In genomic region chr6:125779924-125780539, GRCh38 we compare ENCODE assay signal across 8 cellular contexts. TPM values are rescaled to one million over a fixed set of nuclear protein-coding genes. Genes with fewer than 3 reads are reported as not detected.
A peak's percentile ranks its signal among the peaks of the same experiment; 100 is the strongest.
DNase-seq lines count a peak whose midpoint lies in the region; ATAC-seq and TF ChIP-seq lines count a peak whose summit lies in the region.

No MANE protein-coding gene starts in this region.

- TF ChIP-seq POLR2A in ovary (IDR thresholded peaks at IDR 0.05) (peak; percentile 34), thyroid gland (IDR thresholded peaks at IDR 0.05) (peak in 1 of 2 donors; percentile 60)

- peak; percentile 80 for DNase-seq in GM04504 (ENCODE audit: low read depth)
- DNase-seq in NCI-H1048 (lab: John Stamatoyannopoulos, UW): peak; percentile 37
- peak; percentile 87 for DNase-seq in activated naive CD8-positive, alpha-beta T cell treated with anti-CD3 and anti-CD28 coated beads, Interleukin-2, amount 10 ng/mL, durations not matched to agents 7 days and 5 days
- peak; percentile 87 for DNase-seq in Right ventricle myocardium superior
- peak; percentile 77 to 94 (median 92) for DNase-seq in ovary
- peak; percentile 85 to 88 for DNase-seq in thyroid gland

- no peaks in the 10 kb centered on the region for H3K4me1 ChIP-seq in ovary (ENCODE audit: insufficient read depth)
- H3K4me1 ChIP-seq in thyroid gland: no peaks in the 10 kb centered on the region

- no peak overlapping the region for H3K4me3 Mint-ChIP-seq in activated naive CD8-positive, alpha-beta T cell treated with anti-CD3 and anti-CD28 coated beads, Interleukin-2, amount 10 ng/mL, durations not matched to agents 7 days and 5 days

- H3K27ac ChIP-seq in ovary (peak overlapping the region; percentile 62 to 87), thyroid gland (peak overlapping the region; percentile 87 to 94 (median 91))

- H3K9me3 Mint-ChIP-seq in activated naive CD8-positive, alpha-beta T cell treated with anti-CD3 and anti-CD28 coated beads, Interleukin-2, amount 10 ng/mL, durations not matched to agents 7 days and 5 days: no peaks in the 10 kb centered on the region

- WGBS in ovary, 3 donors: 12 to 14% (median 13%) methylated on average over 17 of the region's 17 CpGs
- WGBS in thyroid gland, 2 donors: 13 to 15% methylated on average over 17 of the region's 17 CpGs

- no peaks in the 10 kb centered on the region for H3K27me3 ChIP-seq in ovary
- H3K27me3 ChIP-seq in thyroid gland: no peaks in the 10 kb centered on the region

- ATAC-seq in HG02588 (IDR thresholded peaks at IDR 0.05; ENCODE audit: unreplicated experiment): peak; percentile 85
- ATAC-seq in SK-N-SH treated with all-trans-retinoic acid at 6 μM for 48 hours: peak; percentile 87
- peak; percentile 79 for ATAC-seq in activated naive CD8-positive, alpha-beta T cell treated with anti-CD3 and anti-CD28 coated beads, Interleukin-2, amount 10 ng/mL, durations not matched to agents 7 days and 5 days (ENCODE audit: low read depth)
- ATAC-seq in Right ventricle myocardium superior (ENCODE audit: poor library complexity): peak; percentile 97

- H3K27me3 Mint-ChIP-seq in activated naive CD8-positive, alpha-beta T cell treated with anti-CD3 and anti-CD28 coated beads, Interleukin-2, amount 10 ng/mL, durations not matched to agents 7 days and 5 days: peaks cover 23% of the 10 kb centered on the region

- POLR2A ChIA-PET in activated naive CD8-positive, alpha-beta T cell treated with anti-CD3 and anti-CD28 coated beads, Interleukin-2, amount 10 ng/mL, durations not matched to agents 7 days and 5 days (lab: Charles Lee): interaction anchor here (0.7 to 3.1 kb wide), 5 partner anchors 10 to 480 kb away, joined by 3 to 161 read pairs (median 13); partner anchors contain the start of genes HDDC2, HINT3, NCOA7 and TRMT11

- peaks cover 3% of the 10 kb centered on the region for H3K36me3 Mint-ChIP-seq in activated naive CD8-positive, alpha-beta T cell treated with anti-CD3 and anti-CD28 coated beads, Interleukin-2, amount 10 ng/mL, durations not matched to agents 7 days and 5 days

- no peak overlapping the region for H3K27ac Mint-ChIP-seq in activated naive CD8-positive, alpha-beta T cell treated with anti-CD3 and anti-CD28 coated beads, Interleukin-2, amount 10 ng/mL, durations not matched to agents 7 days and 5 days

- H3K4me1 Mint-ChIP-seq in activated naive CD8-positive, alpha-beta T cell treated with anti-CD3 and anti-CD28 coated beads, Interleukin-2, amount 10 ng/mL, durations not matched to agents 7 days and 5 days: peaks cover 10% of the 10 kb centered on the region

- peak in 2 of 3 donors; percentile 65 to 79 for TF ChIP-seq CTCF in ovary (IDR thresholded peaks at IDR 0.05)
- TF ChIP-seq CTCF in thyroid gland (IDR thresholded peaks at IDR 0.05): peak in 4 of 6 experiments; percentile 29 to 58 (median 50)

- TF ChIP-seq EP300 in ovary (IDR thresholded peaks at IDR 0.05): peak; percentile 70

- no peaks in the 10 kb centered on the region for H3K36me3 ChIP-seq in ovary
- no peaks in the 10 kb centered on the region for H3K36me3 ChIP-seq in thyroid gland

- intact Hi-C loops in Right ventricle myocardium superior (cut with DNase I) (loop anchor here (10.0 kb wide), 1 partner anchor 625 kb away; the partner anchor contains the start of gene TPD52L1), ovary (cut with DNase I) (no loop called here), thyroid gland (cut with DNase I) (loop anchor here (10.0 kb wide), 1 partner anchor 175 kb away; the partner anchor contains the start of gene HINT3)

- H3K9me3 ChIP-seq in ovary: no peaks in the 10 kb centered on the region
- H3K9me3 ChIP-seq in thyroid gland: no peaks in the 10 kb centered on the region

- H3K4me3 ChIP-seq in ovary (peak overlapping the region; percentile 74), thyroid gland (replicated peaks in 1 of 3) (peak overlapping the region; percentile 29 to 43 (median 35))

TF ChIP-seq in SK-N-SH treated with all-trans-retinoic acid at 6 μM for 48 hours, 23 proteins besides CTCF, POLR2A, EP300 and RAD21:
- no peak for TF ChIP-seq SNAI2 (CRISPR knock-in tag; IDR thresholded peaks at IDR 0.05)
- no peak for TF ChIP-seq TOX (CRISPR knock-in tag; IDR thresholded peaks at IDR 0.05; ENCODE audit: borderline replicate concordance)
- TF ChIP-seq ZFP3 (CRISPR knock-in tag; IDR thresholded peaks at IDR 0.05): no peak
- no peak for TF ChIP-seq BACH2 (CRISPR knock-in tag; IDR thresholded peaks at IDR 0.05; ENCODE audit: borderline replicate concordance)
- no peak for TF ChIP-seq ZC3H10 (CRISPR knock-in tag; IDR thresholded peaks at IDR 0.05)
- TF ChIP-seq RARB (CRISPR knock-in tag; IDR thresholded peaks at IDR 0.05): no peak
- no peak for TF ChIP-seq ZNF8 (CRISPR knock-in tag; IDR thresholded peaks at IDR 0.05)
- no peak for TF ChIP-seq PPARA (CRISPR knock-in tag; IDR thresholded peaks at IDR 0.05; ENCODE audit: borderline replicate concordance)

RNA-seq across cellular contexts. Expression of gene NCOA7, which starts 10.7 kb away (rescaled TPM):
- 10 to 100 TPM; 51.1 to 58.6 TPM for total RNA-seq in activated naive CD8-positive, alpha-beta T cell treated with anti-CD3 and anti-CD28 coated beads, Interleukin-2, amount 10 ng/mL, durations not matched to agents 7 days and 5 days
- total RNA-seq in Right ventricle myocardium superior: 12.7 TPM
- total RNA-seq in ovary: 10 to 100 TPM; 16.8 to 54.1 (median 34.9) TPM
- polyA plus RNA-seq in ovary: 10 to 100 TPM; 10.9 to 30.0 TPM
- total RNA-seq in thyroid gland: 10 to 100 TPM in 3 of 4 donors, 1 to 10 TPM in 1; 9.0 to 36.2 (median 21.8) TPM

RNA-seq across cellular contexts. Expression of gene HEY2, which starts 30.6 kb away (rescaled TPM):
- total RNA-seq in activated naive CD8-positive, alpha-beta T cell treated with anti-CD3 and anti-CD28 coated beads, Interleukin-2, amount 10 ng/mL, durations not matched to agents 7 days and 5 days: under 1 TPM; 0.11 to 0.22 TPM
- total RNA-seq in Right ventricle myocardium superior (60.6 TPM), ovary (10 to 100 TPM in 2 of 7 donors, 1 to 10 TPM in 5; 3.0 to 19.9 (median 5.5) TPM), thyroid gland (1 to 10 TPM; 3.5 to 5.5 (median 5.1) TPM)
- polyA plus RNA-seq in ovary: 10 to 100 TPM in 1 of 2 donors, 1 to 10 TPM in 1; 9.9 to 12.7 TPM

Comparison
In these comparisons a context has a peak if more than half of its experiments do, and no peak if none do; other contexts are left out.
1. Peak in every context shown above with its lines: DNase-seq, ATAC-seq, H3K4me3 ChIP-seq and H3K27ac ChIP-seq.
2. DNase-seq: peak in every context shown above with its lines; median percentile 92 in ovary; 87 in activated naive CD8-positive, alpha-beta T cell treated with anti-CD3 and anti-CD28 coated beads, Interleukin-2, amount 10 ng/mL, durations not matched to agents 7 days and 5 days; 87 in Right ventricle myocardium superior; 86 in thyroid gland; 80 in GM04504; 37 in NCI-H1048.
3. intact Hi-C loops: an anchor here in Right ventricle myocardium superior (10.0 kb wide) and thyroid gland (10.0 kb wide); none called in ovary.